ENCODE assay signal across 8 cellular contexts in the genomic region with DNA sequence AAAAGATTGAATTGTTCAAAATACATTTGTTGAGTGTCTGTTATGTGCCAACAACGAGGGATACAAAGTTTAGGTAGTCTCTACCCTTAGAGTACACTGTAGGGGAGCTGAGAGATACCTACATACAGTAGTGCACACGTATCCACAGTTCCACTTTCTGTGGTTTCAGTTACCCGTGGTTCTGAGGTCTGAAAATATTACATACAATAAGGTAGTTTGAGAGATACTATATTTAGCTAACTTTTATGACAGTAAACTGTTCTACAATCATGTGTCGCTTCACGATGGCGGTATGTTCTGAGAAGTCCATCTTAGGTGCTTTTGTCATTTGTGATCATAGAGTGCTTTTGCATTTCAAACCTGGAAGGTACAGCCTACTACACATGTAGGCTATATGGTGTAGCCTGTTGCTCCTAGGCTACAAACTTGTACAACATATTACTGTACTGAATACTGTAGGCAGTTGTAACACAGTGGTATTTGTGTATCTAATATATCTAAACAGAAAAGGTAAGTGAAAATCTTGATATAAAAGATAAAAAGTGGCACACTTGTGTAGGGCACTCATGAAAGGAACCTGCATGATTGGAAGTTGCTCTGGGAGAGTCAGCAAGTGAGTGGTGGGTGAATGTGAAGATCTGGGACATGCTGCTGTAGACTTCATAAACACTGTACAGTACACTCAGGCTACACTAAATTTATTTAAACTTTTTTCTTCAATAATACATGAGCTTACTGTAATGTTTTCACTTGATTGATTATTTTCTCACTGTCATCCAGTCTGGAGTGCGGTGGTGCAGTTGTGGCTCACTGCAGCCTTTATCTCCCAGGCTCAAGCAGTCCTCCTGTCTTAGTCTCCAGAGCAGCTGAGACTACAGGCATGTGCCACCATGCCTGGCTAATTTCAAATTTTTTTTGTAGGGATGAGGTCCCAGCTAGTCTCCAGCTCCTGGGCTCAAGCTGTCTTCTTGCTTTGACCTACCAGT. TPM values are rescaled to one million over a fixed set of nuclear protein-coding genes. Genes with fewer than 3 reads are reported as not detected.
DNase-seq lines count a peak whose midpoint lies in the region; ATAC-seq, FAIRE-seq and TF ChIP-seq lines count a peak whose summit lies in the region.

No MANE protein-coding gene starts in this region.

- POLR2A ChIA-PET in T-cell (lab: Charles Lee): interaction anchor here in 1 of 2 donors (0.6 to 0.8 kb wide), 2 partner anchors 10 to 22 kb away, joined by 3 to 5 read pairs; no protein-coding TSS in a partner anchor

- peak; percentile 39 for ATAC-seq in HG02852 (IDR thresholded peaks at IDR 0.05; ENCODE audit: unreplicated experiment)
- no peak for ATAC-seq in T-cell (replicated peaks in 1 of 4)
- no peak for ATAC-seq in stimulated activated memory B cell treated with anti-CD40 and anti-IgM and Interleukin-4, amounts not matched to agents 10 μg/mL and 1 μg/mL and 100 μg/mL, for 72 hours

- TF ChIP-seq CTCF in D721Med (IDR thresholded peaks at IDR 0.05; ENCODE audit: insufficient read depth, missing control alignments): no peak

- peaks cover 1% of the 10 kb centered on the region for H3K36me3 Mint-ChIP-seq in activated naive CD4-positive, alpha-beta T cell treated with anti-CD3 and anti-CD28 coated beads, Interleukin-2, amount 50 U/mL, for 24 hours
- H3K36me3 Mint-ChIP-seq in T-cell: peaks cover 4% of the 10 kb centered on the region
- no peaks in the 10 kb centered on the region for H3K36me3 Mint-ChIP-seq in stimulated activated memory B cell treated with anti-CD40 and anti-IgM and Interleukin-4, amounts not matched to agents 10 μg/mL and 1 μg/mL and 100 μg/mL, for 72 hours

- no peaks in the 10 kb centered on the region for H3K9me3 Mint-ChIP-seq in activated naive CD4-positive, alpha-beta T cell treated with anti-CD3 and anti-CD28 coated beads, Interleukin-2, amount 50 U/mL, for 24 hours
- H3K9me3 Mint-ChIP-seq in T-cell: no peaks in the 10 kb centered on the region
- no peaks in the 10 kb centered on the region for H3K9me3 Mint-ChIP-seq in stimulated activated memory B cell treated with anti-CD40 and anti-IgM and Interleukin-4, amounts not matched to agents 10 μg/mL and 1 μg/mL and 100 μg/mL, for 72 hours

- DNase-seq in activated naive CD4-positive, alpha-beta T cell treated with Interleukin-2 at 50 U/mL for 16 hours: no peak
- no peak for DNase-seq in T-cell
- DNase-seq in islet precursor cell: no peak
- no peak for DNase-seq in AG08395 (ENCODE audit: low spot score)
- no peak for DNase-seq in D721Med (ENCODE audit: insufficient read length, low spot score)

- H3K4me3 Mint-ChIP-seq in activated naive CD4-positive, alpha-beta T cell treated with anti-CD3 and anti-CD28 coated beads, Interleukin-2, amount 50 U/mL, for 24 hours: peak overlapping the region; percentile 63
- peak overlapping the region; percentile 31 to 97 (median 97) for H3K4me3 Mint-ChIP-seq in T-cell
- peak overlapping the region; percentile 55 for H3K4me3 Mint-ChIP-seq in stimulated activated memory B cell treated with anti-CD40 and anti-IgM and Interleukin-4, amounts not matched to agents 10 μg/mL and 1 μg/mL and 100 μg/mL, for 72 hours

- FAIRE-seq in D721Med (lab: Jason Lieb, UNC): no peak

- no peaks in the 10 kb centered on the region for H3K27me3 Mint-ChIP-seq in activated naive CD4-positive, alpha-beta T cell treated with anti-CD3 and anti-CD28 coated beads, Interleukin-2, amount 50 U/mL, for 24 hours
- H3K27me3 Mint-ChIP-seq in T-cell: no peaks in the 10 kb centered on the region
- H3K27me3 Mint-ChIP-seq in stimulated activated memory B cell treated with anti-CD40 and anti-IgM and Interleukin-4, amounts not matched to agents 10 μg/mL and 1 μg/mL and 100 μg/mL, for 72 hours: no peaks in the 10 kb centered on the region

- CTCF ChIA-PET in T-cell (lab: Charles Lee): interaction anchor here (0.7 to 5.8 kb wide), 5 partner anchors 9 to 114 kb away, joined by 3 to 57 read pairs (median 3); no protein-coding TSS in a partner anchor

- H3K27ac Mint-ChIP-seq in activated naive CD4-positive, alpha-beta T cell treated with anti-CD3 and anti-CD28 coated beads, Interleukin-2, amount 50 U/mL, for 24 hours: no peak overlapping the region
- peak overlapping the region; percentile 39 to 52 for H3K27ac Mint-ChIP-seq in T-cell
- peak overlapping the region; percentile 37 for H3K27ac Mint-ChIP-seq in stimulated activated memory B cell treated with anti-CD40 and anti-IgM and Interleukin-4, amounts not matched to agents 10 μg/mL and 1 μg/mL and 100 μg/mL, for 72 hours

- peaks cover 77% of the 10 kb centered on the region for H3K4me1 Mint-ChIP-seq in activated naive CD4-positive, alpha-beta T cell treated with anti-CD3 and anti-CD28 coated beads, Interleukin-2, amount 50 U/mL, for 24 hours
- peaks cover 76 to 77% (median 77%) of the 10 kb centered on the region in 3 donors for H3K4me1 Mint-ChIP-seq in T-cell
- peaks cover 55% of the 10 kb centered on the region for H3K4me1 Mint-ChIP-seq in stimulated activated memory B cell treated with anti-CD40 and anti-IgM and Interleukin-4, amounts not matched to agents 10 μg/mL and 1 μg/mL and 100 μg/mL, for 72 hours

RNA-seq across cellular contexts. Expression of gene CPSF6, which starts 4.0 kb away (rescaled TPM):
- 100 to 1,000 TPM in 1 of 5 donors, 10 to 100 TPM in 4; 84.3 to 111 (median 86.7) TPM for total RNA-seq in T-cell
